Comparison of ENCODE assay signal across 11 cellular contexts in the genomic region with DNA sequence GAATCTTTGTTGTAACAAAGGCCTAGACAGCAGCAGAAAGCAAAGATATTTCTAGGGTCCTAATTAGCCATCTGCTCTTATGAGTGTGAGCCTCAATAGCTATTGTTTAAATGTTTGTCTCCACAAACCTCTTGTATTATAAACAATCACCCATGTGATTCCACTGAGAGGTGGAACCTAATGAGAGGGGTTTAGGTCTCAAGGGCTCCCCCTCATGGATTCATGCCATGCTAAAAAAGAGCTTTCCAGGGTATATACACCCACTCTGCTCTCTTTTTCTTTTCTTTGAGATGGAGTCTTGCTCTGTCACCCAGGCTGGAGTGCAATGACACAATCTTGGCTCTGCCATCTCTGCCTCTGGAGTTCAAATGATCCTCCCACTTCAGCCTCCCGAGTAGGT. TPM values are rescaled to one million over a fixed set of nuclear protein-coding genes. Genes with fewer than 3 reads are reported as not detected.
A peak's percentile ranks its signal among the peaks of the same experiment; 100 is the strongest.
DNase-seq lines count a peak whose midpoint lies in the region; ATAC-seq and TF ChIP-seq lines count a peak whose summit lies in the region.
"Had no signal": no experiment of that assay in that cellular context is flagged by ENCODE, and none has a peak within 500 bp of the region (broad histone marks: within the 10 kb centered on the region; RNA-seq: fewer than 3 reads in every experiment).

No MANE protein-coding gene starts in this region.

- no peak overlapping the region for H3K27ac Mint-ChIP-seq in CD8-positive, alpha-beta T cell

- no peaks in the 10 kb centered on the region for H3K9me2 ChIP-seq in SK-N-SH

- H3K4me1 Mint-ChIP-seq in CD8-positive, alpha-beta T cell (ENCODE audit: low read depth), result no peaks in the 10 kb centered on the region

- no peaks in the 10 kb centered on the region for H3K36me3 Mint-ChIP-seq in CD8-positive, alpha-beta T cell

- peaks cover 33% of the 10 kb centered on the region for H3K27me3 Mint-ChIP-seq in CD8-positive, alpha-beta T cell (ENCODE audit: low read depth)

- H3K4me3 Mint-ChIP-seq in CD8-positive, alpha-beta T cell, result no peak overlapping the region

- TF ChIP-seq RAD21 in SK-N-SH (IDR thresholded peaks at IDR 0.05; ENCODE audit: low read length), result no peak

- DNase-seq in DMS114 treated with DMSO at 0.1 percent for 48 hours (lab: John Stamatoyannopoulos, UW; ENCODE audit: unreplicated experiment) (peak; percentile 13), SK-N-SH (peak; percentile 17), left lung (no peak), NK-92 (lab: John Stamatoyannopoulos, UW; ENCODE audit: unreplicated experiment) (no peak), sigmoid colon (no peak)
- DNase-seq in CD8-positive, alpha-beta T cell, result no peak

- H2AFZ ChIP-seq in SK-N-SH (ENCODE audit: low read depth), result no peak overlapping the region

- H3K4me3 ChIP-seq in SK-N-SH (ENCODE audit: low read depth in 2 of 2, low read length in 1 of 2) (no peak overlapping the region), left lung (no peak overlapping the region), sigmoid colon (no peak overlapping the region)
- no peak overlapping the region for H3K4me3 ChIP-seq in CD8-positive, alpha-beta T cell (ENCODE audit: low read depth, low read length)
- H3K4me3 ChIP-seq: vagina had no signal

- WGBS in SK-N-SH (ENCODE audit: low lambda C conversion rate), result 0% methylated on average over 1 of the region's 1 CpG
- 72 to 84% methylated on average over 1 of the region's 1 CpG for WGBS in sigmoid colon, 2 donors

- TF ChIP-seq EP300 in SK-N-SH (IDR thresholded peaks at IDR 0.05; ENCODE audit: borderline replicate concordance in 1 of 2, low read depth in 1 of 2, low read length in 1 of 2), result no peak
- no peak for TF ChIP-seq EP300 in sigmoid colon (IDR thresholded peaks at IDR 0.05)

- no peak overlapping the region for H3K27ac ChIP-seq in SK-N-SH (ENCODE audit: low read depth in 2 of 2, low read length in 1 of 2)
- H3K27ac ChIP-seq in left lung, result no peak overlapping the region
- no peak overlapping the region for H3K27ac ChIP-seq in CD8-positive, alpha-beta T cell (ENCODE audit: low read depth, low read length)
- no peak overlapping the region for H3K27ac ChIP-seq in sigmoid colon
- H3K27ac ChIP-seq: vagina had no signal

- CTCF ChIA-PET in SK-N-SH (lab: Yijun Ruan, JAX), result interaction anchor here (1.8 kb wide), 1 partner anchor 21 kb away, joined by 3 read pairs; no protein-coding TSS in a partner anchor
- CTCF ChIA-PET in CD8-positive, alpha-beta T cell (lab: Charles Lee), result no interaction called here

- no peaks in the 10 kb centered on the region for H3F3A ChIP-seq in SK-N-SH (replicated peaks; ENCODE audit: insufficient read depth)

- H3K27me3 ChIP-seq in SK-N-SH (ENCODE audit: insufficient read depth) (no peaks in the 10 kb centered on the region; the same call in 1 of the 2 replicates), left lung (no peaks in the 10 kb centered on the region), sigmoid colon (no peaks in the 10 kb centered on the region)
- no peaks in the 10 kb centered on the region for H3K27me3 ChIP-seq in CD8-positive, alpha-beta T cell (ENCODE audit: insufficient read depth, low read length)
- H3K27me3 ChIP-seq: vagina had no signal

- no peaks in the 10 kb centered on the region for H3K4me1 ChIP-seq in SK-N-SH (ENCODE audit: control insufficient read depth in 1 of 2, insufficient read depth in 2 of 2, low read depth in 1 of 2, low read length in 1 of 2)
- H3K4me1 ChIP-seq in left lung, result no peaks in the 10 kb centered on the region
- H3K4me1 ChIP-seq in CD8-positive, alpha-beta T cell (ENCODE audit: insufficient read depth, low read length), result no peaks in the 10 kb centered on the region
- no peaks in the 10 kb centered on the region for H3K4me1 ChIP-seq in sigmoid colon
- H3K4me1 ChIP-seq: vagina had no signal

- POLR2A ChIA-PET in SK-N-SH (lab: Yijun Ruan, JAX), result no interaction called here
- POLR2A ChIA-PET in CD8-positive, alpha-beta T cell (lab: Charles Lee), result no interaction called here

- TF ChIP-seq POLR2A in sigmoid colon (IDR thresholded peaks at IDR 0.05), result no peak

- H3K9ac ChIP-seq in SK-N-SH, result no peak overlapping the region

- ATAC-seq in GM19438 (IDR thresholded peaks at IDR 0.05; ENCODE audit: low read depth, unreplicated experiment) (peak; percentile 47), HG03097 (IDR thresholded peaks at IDR 0.05; ENCODE audit: low FRiP score, unreplicated experiment) (peak; percentile 66), left lung (no peak)
- no peak for ATAC-seq in CD8-positive, alpha-beta T cell

- H3K9me3 Mint-ChIP-seq in CD8-positive, alpha-beta T cell, result no peaks in the 10 kb centered on the region

- H3K4me2 ChIP-seq in SK-N-SH, result no peak overlapping the region

- H3K36me3 ChIP-seq in SK-N-SH (replicated peaks in 1 of 2; ENCODE audit: control insufficient read depth in 1 of 2, insufficient read depth in 2 of 2, low read length in 1 of 2), result no peaks in the 10 kb centered on the region
- H3K36me3 ChIP-seq in left lung, result no peaks in the 10 kb centered on the region
- H3K36me3 ChIP-seq in CD8-positive, alpha-beta T cell (ENCODE audit: insufficient read depth, low read length), result no peaks in the 10 kb centered on the region
- no peaks in the 10 kb centered on the region for H3K36me3 ChIP-seq in sigmoid colon
- H3K36me3 ChIP-seq: vagina had no signal

- intact Hi-C loops in left lung (cut with DNase I), result no loop called here
- intact Hi-C loops in CD8-positive, alpha-beta T cell (cut with DNase I, micrococcal nuclease), result no loop called here
- intact Hi-C loops in sigmoid colon (cut with DNase I), result no loop called here

- no peaks in the 10 kb centered on the region for H3K9me3 ChIP-seq in SK-N-SH
- H3K9me3 ChIP-seq in left lung, result no peaks in the 10 kb centered on the region
- no peaks in the 10 kb centered on the region for H3K9me3 ChIP-seq in CD8-positive, alpha-beta T cell (ENCODE audit: low read length)
- H3K9me3 ChIP-seq in sigmoid colon, result no peaks in the 10 kb centered on the region
- H3K9me3 ChIP-seq: vagina had no signal

- peak; percentile 22; the same call in 1 of the 2 replicates for TF ChIP-seq CTCF in SK-N-SH (IDR thresholded peaks at IDR 0.05)
- no peak for TF ChIP-seq CTCF in left lung (IDR thresholded peaks at IDR 0.05)
- TF ChIP-seq CTCF in CD8-positive, alpha-beta T cell (IDR thresholded peaks at IDR 0.05), result no peak
- TF ChIP-seq CTCF in sigmoid colon (IDR thresholded peaks at IDR 0.05), result no peak

- H3K79me2 ChIP-seq in SK-N-SH (ENCODE audit: insufficient read depth), result no peaks in the 10 kb centered on the region

- no peaks in the 10 kb centered on the region for H4K20me1 ChIP-seq in SK-N-SH (ENCODE audit: insufficient read depth)

TF ChIP-seq in SK-N-SH, 30 proteins besides CTCF, POLR2A, EP300 and RAD21:
- TF ChIP-seq GATA2 (CRISPR knock-in tag; IDR thresholded peaks at IDR 0.05), result no peak
- TF ChIP-seq FOSL2 (IDR thresholded peaks at IDR 0.05; ENCODE audit: borderline replicate concordance, low read depth), result no peak
- no peak for TF ChIP-seq GABPA (IDR thresholded peaks at IDR 0.05; ENCODE audit: low read depth)
- TF ChIP-seq CHD2 (IDR thresholded peaks at IDR 0.05; ENCODE audit: low read length, partially characterized antibody), result no peak
- TF ChIP-seq USF1 (IDR thresholded peaks at IDR 0.05; ENCODE audit: borderline replicate concordance, low read depth), result no peak
- TF ChIP-seq JUND (IDR thresholded peaks at IDR 0.05), result no peak
TF ChIP-seq in SK-N-SH: peak in this region for 0.

RNA-seq across cellular contexts. Expression of gene TRIM61, which starts 42.1 kb away (rescaled TPM):
- polyA plus RNA-seq in SK-N-SH (2012; rRNA removed) (not detected in 2 replicates), sigmoid colon (under 1 TPM in 2 of 3 donors, not detected in 1; 0.46 to 0.70 TPM)
- not detected in 2 replicates for polyA plus RNA-seq in SK-N-SH (2012; cell fraction: cytosol; rRNA removed)
- not detected in 2 replicates for polyA plus RNA-seq in SK-N-SH (2012; cell fraction: nucleus; rRNA removed)
- total RNA-seq in left lung (1 to 10 TPM; 1.5 to 3.1 TPM), sigmoid colon (1 to 10 TPM in 2 of 4 donors, under 1 TPM in 2; 0.36 to 2.8 (median 1.0) TPM)
- under 1 TPM; 0.76 to 0.83 TPM for total RNA-seq in CD8-positive, alpha-beta T cell
- total RNA-seq: vagina had no signal
- polyA plus RNA-seq: neural cell had no signal

RNA-seq across cellular contexts. Expression of gene APELA, which starts 58.4 kb away (rescaled TPM):
- not detected in 2 replicates for polyA plus RNA-seq in SK-N-SH (2012; rRNA removed)
- not detected in 2 replicates for polyA plus RNA-seq in SK-N-SH (2012; cell fraction: cytosol; rRNA removed)
- polyA plus RNA-seq in SK-N-SH (2012; cell fraction: nucleus; rRNA removed), result not detected in 2 replicates
- under 1 TPM; 0.18 to 0.44 TPM for total RNA-seq in left lung
- total RNA-seq in CD8-positive, alpha-beta T cell, result not detected
- total RNA-seq in sigmoid colon, result under 1 TPM in 1 of 4 donors, not detected in 3; 0.27 TPM
- not detected for polyA plus RNA-seq in sigmoid colon
- total RNA-seq: T-helper 1 cell treated with Interleukin-12 subunit alpha and Interleukin-12 subunit beta and Interleukin-4 antibody, amounts not matched to agents 30 ng/mL and 1 ng/mL, for 36 hours; vagina had no signal
- polyA plus RNA-seq: neural cell had no signal

Comparison
In these comparisons a context has a peak if more than half of its experiments do, and no peak if none do; other contexts are left out.
1. DNase-seq: peak in DMS114 treated with DMSO at 0.1 percent for 48 hours (single experiment) and SK-N-SH (single experiment); none in left lung (0 of 2), NK-92 (single experiment), CD8-positive, alpha-beta T cell (0 of 7) and sigmoid colon (single experiment).
2. ATAC-seq: peak in GM19438 (single experiment) and HG03097 (single experiment); none in left lung (single experiment) and CD8-positive, alpha-beta T cell (single experiment).